In genomic region chrX:74382613-74383012, GRCh38 we compare ENCODE assay signal across 8 cellular contexts. TPM values are rescaled to one million over a fixed set of nuclear protein-coding genes. Genes with fewer than 3 reads are reported as not detected.
DNase-seq lines count a peak whose midpoint lies in the region; ATAC-seq lines count a peak whose summit lies in the region.

No MANE protein-coding gene starts in this region.

- H3K4me1 Mint-ChIP-seq in immature natural killer cell, result no peaks in the 10 kb centered on the region

- no peaks in the 10 kb centered on the region for H3K9me3 Mint-ChIP-seq in immature natural killer cell

- H3K36me3 Mint-ChIP-seq in immature natural killer cell, result no peaks in the 10 kb centered on the region

- H3K27ac Mint-ChIP-seq in immature natural killer cell, result no peak overlapping the region

- ATAC-seq in HG02840 (IDR thresholded peaks at IDR 0.05; ENCODE audit: low FRiP score, unreplicated experiment), result no peak

- DNase-seq in EL (peak; percentile 88), H4 (ENCODE audit: low spot score) (peak; percentile 51), NCI-H1694 (lab: John Stamatoyannopoulos, UW) (peak; percentile 61), UCSD-AML1 (lab: John Stamatoyannopoulos, UW; ENCODE audit: unreplicated experiment) (peak; percentile 58), brain pericyte (ENCODE audit: low read depth, low spot score) (peak; percentile 12), immature natural killer cell (peak; percentile 28 to 44 (median 29))
- DNase-seq in stimulated activated CD4-positive, alpha-beta T cell treated with anti-CD3 and anti-CD28 coated beads, Interleukin-1b, Interleukin-23, amount 100 ng/mL, for 24 hours (ENCODE audit: low read depth in 4 of 4, low spot score in 1 of 4), result peak; percentile 7 to 36 (median 29)

- H3K4me3 Mint-ChIP-seq in immature natural killer cell, result no peak overlapping the region

- peaks cover 2 to 15% (median 6%) of the 10 kb centered on the region in 3 donors for H3K27me3 Mint-ChIP-seq in immature natural killer cell (ENCODE audit: low read depth in 3 of 3)

RNA-seq across cellular contexts. Expression of gene SLC16A2, which starts 38.7 kb away (rescaled TPM):
- total RNA-seq in H4 (2014; rRNA removed; shearing (Covaris generic)), result 3.8 and 4.9 TPM in 2 replicates
- polyA plus RNA-seq in immature natural killer cell, result under 1 TPM in 2 of 3 donors, not detected in 1; 0.06 to 0.07 TPM

Comparison
In these comparisons a context has a peak if more than half of its experiments do, and no peak if none do; other contexts are left out.
1. DNase-seq: peak in every context shown above with its lines; median percentile 88 in EL; 61 in NCI-H1694; 58 in UCSD-AML1; 51 in H4; 29 in immature natural killer cell; 29 in stimulated activated CD4-positive, alpha-beta T cell treated with anti-CD3 and anti-CD28 coated beads, Interleukin-1b, Interleukin-23, amount 100 ng/mL, for 24 hours; 12 in brain pericyte.